8 cellular contexts compared by ENCODE assay signal in genomic region chr14:61355892-61356325, GRCh38. TPM values are rescaled to one million over a fixed set of nuclear protein-coding genes. Genes with fewer than 3 reads are reported as not detected.
DNase-seq lines count a peak whose midpoint lies in the region; ATAC-seq and TF ChIP-seq lines count a peak whose summit lies in the region.

No MANE protein-coding gene starts in this region.

- no peak for TF ChIP-seq CTCF in mucosa of descending colon (IDR thresholded peaks at IDR 0.05)

- intact Hi-C loops in mucosa of descending colon (cut with DNase I, micrococcal nuclease), result no loop called here

- H3K4me1 Mint-ChIP-seq in T-cell, result peaks cover 0 to 97% (median 96%) of the 10 kb centered on the region in 3 donors

- no peaks in the 10 kb centered on the region for H3K9me3 Mint-ChIP-seq in T-cell

- H3K4me3 Mint-ChIP-seq in T-cell, result peak overlapping the region; percentile 40 to 67 (median 41)

- no peaks in the 10 kb centered on the region for H3K4me1 ChIP-seq in mucosa of descending colon (ENCODE audit: low read depth)

- no peaks in the 10 kb centered on the region for H3K9me3 ChIP-seq in mucosa of descending colon

- H3K27me3 Mint-ChIP-seq in T-cell, result no peaks in the 10 kb centered on the region

- peaks cover 47% of the 10 kb centered on the region for H3K36me3 Mint-ChIP-seq in T-cell

- DNase-seq in GOT3 (lab: John Stamatoyannopoulos, UW) (peak; percentile 2), T-cell (peak in 3 of 34 experiments; percentile 26 to 62 (median 29)), mucosa of descending colon (no peak), retina (no peak), NOMO-1 treated with DMSO at 0.1 percent for 48 hours (lab: John Stamatoyannopoulos, UW; ENCODE audit: unreplicated experiment) (no peak)
- DNase-seq in effector CD8-positive, alpha-beta T cell (lab: John Stamatoyannopoulos, UW), result peak; percentile 28

- no peaks in the 10 kb centered on the region for H3K36me3 ChIP-seq in mucosa of descending colon (ENCODE audit: low read depth)

- POLR2A ChIA-PET in T-cell (lab: Charles Lee), result interaction anchor here (0.6 kb wide), 2 partner anchors 37 to 56 kb away, joined by 3 to 5 read pairs; no protein-coding TSS in a partner anchor

- CTCF ChIA-PET in T-cell (lab: Charles Lee), result interaction anchor here in 1 of 2 donors (0.5 kb wide), 1 partner anchor 427 kb away, joined by 5 read pairs; no protein-coding TSS in a partner anchor

- no peak overlapping the region for H3K4me3 ChIP-seq in mucosa of descending colon

- H3K27ac Mint-ChIP-seq in T-cell, result peak overlapping the region; percentile 77 to 87

- peak in 3 of 4 experiments; percentile 37 to 56 (median 45) for ATAC-seq in T-cell (replicated peaks in 1 of 4)
- ATAC-seq in mucosa of descending colon, result peak; percentile 25
- ATAC-seq in HG02571 (IDR thresholded peaks at IDR 0.05; ENCODE audit: unreplicated experiment), result no peak
- no peak for ATAC-seq in HG03108 (IDR thresholded peaks at IDR 0.05; ENCODE audit: unreplicated experiment)

RNA-seq across cellular contexts. Expression of gene PRKCH, which starts 34.5 kb away (rescaled TPM):
- 100 to 1,000 TPM; 267 to 436 (median 326) TPM for total RNA-seq in T-cell
- 10 to 100 TPM; 12.3 to 15.4 (median 14.8) TPM for total RNA-seq in mucosa of descending colon

Comparison
In these comparisons a context has a peak if more than half of its experiments do, and no peak if none do; other contexts are left out.
1. DNase-seq: peak in GOT3 (single experiment) and effector CD8-positive, alpha-beta T cell (single experiment); none in mucosa of descending colon (0 of 3), retina (single experiment) and NOMO-1 treated with DMSO at 0.1 percent for 48 hours (single experiment).
2. ATAC-seq: peak in T-cell (3 of 4) and mucosa of descending colon (single experiment); none in HG02571 (single experiment) and HG03108 (single experiment).
3. RNA of gene PRKCH, which starts 34.5 kb away (total RNA-seq): 267 to 436 TPM in T-cell; 12.3 to 15.4 TPM in mucosa of descending colon; every median in the first group is over 10 times any median in the second.